33 cellular contexts compared by ENCODE assay signal in the genomic region with DNA sequence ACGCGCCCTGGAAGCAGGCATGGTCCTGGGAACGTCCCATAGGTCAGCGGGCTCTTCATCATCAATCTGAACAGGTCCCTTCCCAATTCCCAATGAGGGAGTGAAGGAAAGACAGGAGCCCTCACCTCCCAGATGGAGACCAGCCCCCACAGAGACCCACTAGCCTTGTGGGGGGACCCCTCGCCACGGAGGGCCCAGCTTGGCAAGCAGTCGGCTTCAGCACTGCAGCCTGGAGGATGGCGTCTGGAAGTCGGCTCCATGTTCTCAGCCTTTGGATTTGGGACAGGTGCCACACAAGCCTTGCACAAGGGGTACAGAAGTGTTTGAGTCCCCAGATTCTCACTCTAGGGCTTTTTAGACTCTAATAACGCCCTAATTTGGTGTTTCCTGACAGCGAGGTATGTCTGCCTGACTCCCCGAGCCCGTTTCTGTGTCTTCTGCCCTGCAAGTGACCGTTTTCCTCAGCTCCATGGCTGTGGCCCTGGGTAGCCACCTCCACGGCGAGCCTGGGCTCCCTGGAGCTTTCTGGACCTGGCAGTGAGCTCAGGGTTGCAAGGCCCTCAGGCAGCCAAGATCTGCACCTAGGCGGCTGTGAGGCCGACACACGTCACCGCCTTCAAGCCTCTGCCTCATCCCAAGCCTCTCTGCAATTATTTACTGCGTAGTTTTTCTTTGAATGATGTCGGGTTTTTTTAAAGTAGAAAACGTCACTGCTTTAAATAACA.
"Had no signal": no experiment of that assay in that cellular context is flagged by ENCODE, and none has a peak within 500 bp of the region (broad histone marks: within the 10 kb centered on the region; RNA-seq: fewer than 3 reads in every experiment).

No MANE protein-coding gene starts in this region.

- H3K27me3 ChIP-seq: adrenal gland, breast epithelium, Peyer's patch had no signal

- H3K4me3 Mint-ChIP-seq: activated CD4-positive, alpha-beta T cell treated with anti-CD3 and anti-CD28 coated beads, Interleukin-2, amount 10 ng/mL, durations not matched to agents 24 days and 14 days; activated CD8-positive, alpha-beta T cell treated with anti-CD3 and anti-CD28 coated beads, Interleukin-2, amount 10 ng/mL, durations not matched to agents 7 days and 5 days; activated naive CD4-positive, alpha-beta T cell treated with anti-CD3 and anti-CD28 coated beads for 36 hours; activated T-helper 17 cell treated with anti-CD3 and anti-CD28 coated beads, Interleukin-2, amount 50 U/mL, for 72 hours had no signal

- H3K27ac ChIP-seq: adrenal gland, body of pancreas, breast epithelium, Peyer's patch, WERI-Rb-1 had no signal

- H3K4me1 Mint-ChIP-seq: activated T-helper 17 cell treated with anti-CD3 and anti-CD28 coated beads, Interleukin-2, amount 50 U/mL, for 72 hours had no signal

- H3K27me3 Mint-ChIP-seq: activated CD4-positive, alpha-beta T cell treated with anti-CD3 and anti-CD28 coated beads, Interleukin-2, amount 10 ng/mL, durations not matched to agents 24 days and 14 days; activated T-helper 17 cell treated with anti-CD3 and anti-CD28 coated beads, Interleukin-2, amount 50 U/mL, for 72 hours had no signal

- H3K9me3 Mint-ChIP-seq: activated CD4-positive, alpha-beta T cell treated with anti-CD3 and anti-CD28 coated beads, Interleukin-2, amount 10 ng/mL, durations not matched to agents 24 days and 14 days; activated naive CD4-positive, alpha-beta T cell treated with anti-CD3 and anti-CD28 coated beads for 36 hours; activated naive CD4-positive, alpha-beta T cell treated with anti-CD3 and anti-CD28 coated beads, Interleukin-2, amount 50 U/mL, for 72 hours; activated T-helper 17 cell treated with anti-CD3 and anti-CD28 coated beads, Interleukin-2, amount 50 U/mL, for 72 hours had no signal

- DNase-seq: activated CD4-positive, alpha-beta T cell treated with anti-CD3 and anti-CD28 coated beads for 1 hour; activated CD4-positive, alpha-beta T cell treated with anti-CD3 and anti-CD28 coated beads, Interleukin-2, amount 10 ng/mL, durations not matched to agents 24 days and 14 days; activated CD4-positive, alpha-beta T cell treated with anti-CD3 and anti-CD28 coated beads, Interleukin-2, amount 50 U/mL, for 48 hours; activated CD4-positive, CD25-positive, alpha-beta regulatory T cell; activated CD8-positive, alpha-beta T cell treated with anti-CD3 and anti-CD28 coated beads, Interleukin-2, amount 10 ng/mL, durations not matched to agents 7 days and 5 days; activated gamma-delta T cell treated with Interleukin-2 at 50 U/mL for 16 hours; activated naive CD4-positive, alpha-beta T cell treated with anti-CD3 and anti-CD28 coated beads for 36 hours; activated T-cell treated with anti-CD3 and anti-CD28 coated beads, Interleukin-2, amount 50 U/mL, for 48 hours; body of pancreas; cerebellar nuclear complex; IMR-90; Karpas-422; NCI-H1105; NCI-H1417 treated with DMSO at 0.1 percent for 48 hours; NCI-H187 treated with DMSO at 0.1 percent for 48 hours; NCI-H2081; NCI-H226; NCI-H446 treated with DMSO at 0.1 percent for 48 hours; NCI-H524; NCI-H69; NCI-H82; NK-92 treated with Interleukin-12 subunit alpha and Interleukin-12 subunit beta, amount 100 ng/mL, for 24 hours; PC-3; RPMI8226; T1000; WERI-Rb-1 had no signal

- H3K36me3 ChIP-seq: adrenal gland, breast epithelium, Peyer's patch, WERI-Rb-1 had no signal

- H3K36me3 Mint-ChIP-seq: activated naive CD4-positive, alpha-beta T cell treated with anti-CD3 and anti-CD28 coated beads, Interleukin-2, amount 50 U/mL, for 72 hours had no signal

- FAIRE-seq: astrocyte had no signal

- H3K27ac Mint-ChIP-seq: activated CD4-positive, alpha-beta T cell treated with anti-CD3 and anti-CD28 coated beads, Interleukin-2, amount 10 ng/mL, durations not matched to agents 24 days and 14 days; activated CD8-positive, alpha-beta T cell treated with anti-CD3 and anti-CD28 coated beads, Interleukin-2, amount 10 ng/mL, durations not matched to agents 7 days and 5 days; activated naive CD4-positive, alpha-beta T cell treated with anti-CD3 and anti-CD28 coated beads for 36 hours; activated naive CD4-positive, alpha-beta T cell treated with anti-CD3 and anti-CD28 coated beads, Interleukin-2, amount 50 U/mL, for 72 hours; activated T-helper 17 cell treated with anti-CD3 and anti-CD28 coated beads, Interleukin-2, amount 50 U/mL, for 72 hours had no signal

- H3K9me3 ChIP-seq: adrenal gland, body of pancreas, breast epithelium, Peyer's patch had no signal

- H3K4me3 ChIP-seq: adrenal gland, body of pancreas, breast epithelium, K562, Peyer's patch had no signal

- ATAC-seq: activated CD8-positive, alpha-beta T cell treated with anti-CD3 and anti-CD28 coated beads, Interleukin-2, amount 10 ng/mL, durations not matched to agents 7 days and 5 days; activated naive CD4-positive, alpha-beta T cell treated with anti-CD3 and anti-CD28 coated beads, Interleukin-2, amount 50 U/mL, for 72 hours; activated T-helper 17 cell treated with anti-CD3 and anti-CD28 coated beads, Interleukin-2, amount 50 U/mL, for 72 hours; body of pancreas; K562; PC-3 had no signal
